Comparison of ENCODE assay signal across 1 cellular context in genomic region chr3:162295323-162295983, GRCh38.
TF ChIP-seq lines count a peak whose summit lies in the region.

No MANE protein-coding gene starts in this region.

TF ChIP-seq in IMR-90, 13 proteins besides CTCF, POLR2A, EP300 and RAD21:
- TF ChIP-seq MAFK (IDR thresholded peaks at IDR 0.05; ENCODE audit: low read depth, low read length): peak; percentile 77
- TF ChIP-seq NFE2L2 (IDR thresholded peaks at IDR 0.05; ENCODE audit: low read depth, low read length): peak; percentile 91
- peak; percentile 19; the same call in 1 of the 2 replicates for TF ChIP-seq CEBPB (IDR thresholded peaks at IDR 0.05; ENCODE audit: low read depth, low read length)
- peak; percentile 73 for TF ChIP-seq FOS (IDR thresholded peaks at IDR 0.05; ENCODE audit: low read depth, low read length)
- no peak for TF ChIP-seq ELK1 (IDR thresholded peaks at IDR 0.05; ENCODE audit: borderline replicate concordance, low read depth, low read length)
